In genomic region chr15:38941399-38941953, GRCh38 we compare ENCODE assay signal across 15 cellular contexts.
DNase-seq lines count a peak whose midpoint lies in the region; ATAC-seq, FAIRE-seq and TF ChIP-seq lines count a peak whose summit lies in the region.
"Had no signal": no experiment of that assay in that cellular context is flagged by ENCODE, and none has a peak within 500 bp of the region (broad histone marks: within the 10 kb centered on the region; RNA-seq: fewer than 3 reads in every experiment).

No MANE protein-coding gene starts in this region.

- H2BK12ac ChIP-seq in H9 (ENCODE audit: insufficient read length, low read depth, low read length) (no peak overlapping the region), H1 (ENCODE audit: low read depth, low read length) (no peak overlapping the region)

- no peaks in the 10 kb centered on the region for H3K36me3 ChIP-seq in H1 (ENCODE audit: control insufficient read depth in 2 of 4, insufficient read depth in 4 of 4, low read length in 3 of 4)
- no peaks in the 10 kb centered on the region for H3K36me3 ChIP-seq in prostate gland
- H3K36me3 ChIP-seq: adrenal gland had no signal

- H3K4me3 ChIP-seq in H1 (ENCODE audit: extremely low read depth in 1 of 4, insufficient read depth in 2 of 4, low read depth in 3 of 4, low read length in 4 of 4) (no peak overlapping the region), prostate gland (no peak overlapping the region)
- H3K4me3 ChIP-seq: adrenal gland, psoas muscle had no signal

- H3K23me2 ChIP-seq in H9 (ENCODE audit: insufficient read length, low read depth, low read length, poor library complexity, severe bottlenecking): no peaks in the 10 kb centered on the region
- H3K23me2 ChIP-seq in H1 (ENCODE audit: low read depth, low read length): no peaks in the 10 kb centered on the region

- H2BK20ac ChIP-seq in H9 (ENCODE audit: low read depth, low read length, poor library complexity, severe bottlenecking): no peak overlapping the region
- H2BK20ac ChIP-seq in H1 (ENCODE audit: low read length): no peak overlapping the region

- H3K79me1 ChIP-seq in H9 (ENCODE audit: insufficient read depth, low read depth, low read length, poor library complexity, severe bottlenecking) (no peaks in the 10 kb centered on the region), H1 (ENCODE audit: low read depth, low read length) (no peaks in the 10 kb centered on the region)

- POLR2A ChIA-PET in H1 (lab: Charles Lee; ENCODE audit: partially characterized antibody): no interaction called here

- H2BK15ac ChIP-seq in H9 (ENCODE audit: low read depth, low read length): no peak overlapping the region
- no peak overlapping the region for H2BK15ac ChIP-seq in H1 (ENCODE audit: low read length)

- peak overlapping the region in 1 of 3 experiments; percentile 54; a peak in 1 of 7 replicates for H3K27ac Mint-ChIP-seq in H9
- no peak overlapping the region for H3K27ac Mint-ChIP-seq in activated T-helper 17 cell treated with anti-CD3 and anti-CD28 coated beads, Interleukin-2, amount 50 U/mL, for 72 hours
- H3K27ac Mint-ChIP-seq: memory B cell had no signal

- no peak for TF ChIP-seq RAD21 in H1 (IDR thresholded peaks at IDR 0.05 in 1 of 2, conservative IDR thresholded peaks at IDR 0.05 in 1 of 2; ENCODE audit: low read depth in 2 of 2, low read length in 2 of 2)

- H3K27me3 ChIP-seq in H9 (ENCODE audit: insufficient read depth, low read length) (no peaks in the 10 kb centered on the region), H1 (replicated peaks in 1 of 4; ENCODE audit: control insufficient read depth in 3 of 4, extremely low read depth in 1 of 4, insufficient read depth in 3 of 4, low read length in 3 of 4) (no peaks in the 10 kb centered on the region; a peak in 1 of 7 replicates), prostate gland (replicated peaks; ENCODE audit: insufficient read depth) (no peaks in the 10 kb centered on the region)
- H3K27me3 ChIP-seq: adrenal gland had no signal

- H4K20me1 ChIP-seq in H9 (ENCODE audit: control insufficient read depth, insufficient read depth, insufficient read length) (no peaks in the 10 kb centered on the region), H1 (replicated peaks in 1 of 2; ENCODE audit: control insufficient read depth in 1 of 2, insufficient read depth in 2 of 2, low read length in 2 of 2) (no peaks in the 10 kb centered on the region)

- H3K4me1 Mint-ChIP-seq in H9: peaks cover 4 to 5% of the 10 kb centered on the region in 2 experiments; a peak in 2 of 4 replicates
- H3K4me1 Mint-ChIP-seq in activated T-helper 17 cell treated with anti-CD3 and anti-CD28 coated beads, Interleukin-2, amount 50 U/mL, for 72 hours: no peaks in the 10 kb centered on the region
- H3K4me1 Mint-ChIP-seq: memory B cell had no signal

- H3K4me3 Mint-ChIP-seq in H9: no peak overlapping the region
- no peak overlapping the region for H3K4me3 Mint-ChIP-seq in activated T-helper 17 cell treated with anti-CD3 and anti-CD28 coated beads, Interleukin-2, amount 50 U/mL, for 72 hours
- H3K4me3 Mint-ChIP-seq: memory B cell had no signal

- TF ChIP-seq EP300 in H1 (IDR thresholded peaks at IDR 0.05; ENCODE audit: borderline replicate concordance in 1 of 2, low read depth in 2 of 2, low read length in 2 of 2): no peak

- no peaks in the 10 kb centered on the region for H3K27me3 Mint-ChIP-seq in H9 (ENCODE audit: low read depth)
- H3K27me3 Mint-ChIP-seq in activated T-helper 17 cell treated with anti-CD3 and anti-CD28 coated beads, Interleukin-2, amount 50 U/mL, for 72 hours: peaks cover 11% of the 10 kb centered on the region
- H3K27me3 Mint-ChIP-seq: memory B cell had no signal

- H2AK5ac ChIP-seq in H9 (ENCODE audit: insufficient read length, low read length): no peak overlapping the region
- H2AK5ac ChIP-seq in H1 (ENCODE audit: low read depth, low read length): no peak overlapping the region

- H3K79me2 ChIP-seq in H9 (ENCODE audit: insufficient read depth, low read length): no peaks in the 10 kb centered on the region
- no peaks in the 10 kb centered on the region for H3K79me2 ChIP-seq in H1 (ENCODE audit: control insufficient read depth in 1 of 2, insufficient read depth in 2 of 2, low read length in 2 of 2)

- TF ChIP-seq CTCF in H9 (conservative IDR thresholded peaks at IDR 0.05): no peak
- TF ChIP-seq CTCF in H1 (IDR thresholded peaks at IDR 0.05; ENCODE audit: control extremely low read depth in 1 of 3, insufficient read depth in 1 of 3, low read depth in 1 of 3, low read length in 3 of 3): no peak
- TF ChIP-seq CTCF in prostate gland (IDR thresholded peaks at IDR 0.05): no peak

- no peaks in the 10 kb centered on the region for H3K9me3 Mint-ChIP-seq in H9
- peaks cover 3% of the 10 kb centered on the region for H3K9me3 Mint-ChIP-seq in activated T-helper 17 cell treated with anti-CD3 and anti-CD28 coated beads, Interleukin-2, amount 50 U/mL, for 72 hours

- H3T11ph ChIP-seq in H9 (ENCODE audit: low read length): no peak overlapping the region

- intact Hi-C loops in prostate gland (cut with DNase I): loop anchor here (10.0 kb wide), 1 partner anchor 53 kb away; no protein-coding TSS in a partner anchor

- no peak overlapping the region for H2BK5ac ChIP-seq in H9 (ENCODE audit: insufficient read length, low read length)
- no peak overlapping the region for H2BK5ac ChIP-seq in H1 (ENCODE audit: low read depth, low read length)

- H4K5ac ChIP-seq in H9 (ENCODE audit: insufficient read length, low read depth, low read length): no peak overlapping the region
- H4K5ac ChIP-seq in H1 (ENCODE audit: insufficient read length, low read depth, low read length): no peak overlapping the region

- no peak for FAIRE-seq in H1 (lab: Jason Lieb, UNC)

- H2AFZ ChIP-seq in H9 (ENCODE audit: low read length) (no peak overlapping the region), H1 (ENCODE audit: low read length) (0 out of 2 replicates have a peak overlapping the region, but pooled peaks have one; percentile 85)

- H3K9ac ChIP-seq in H9 (ENCODE audit: extremely low read depth, insufficient read length, low read length) (no peak overlapping the region), H1 (replicated peaks in 1 of 4; ENCODE audit: extremely low read depth in 1 of 4, low read depth in 3 of 4, low read length in 3 of 4) (no peak overlapping the region)

- H3K4me1 ChIP-seq in H9 (ENCODE audit: insufficient read depth, low read length): no peaks in the 10 kb centered on the region
- H3K4me1 ChIP-seq in H1 (replicated peaks in 1 of 4; ENCODE audit: control insufficient read depth in 3 of 4, insufficient read depth in 4 of 4, low read length in 3 of 4): no peaks in the 10 kb centered on the region; a peak in 1 of 7 replicates
- H3K4me1 ChIP-seq in prostate gland (replicated peaks): no peaks in the 10 kb centered on the region
- H3K4me1 ChIP-seq: adrenal gland, psoas muscle had no signal

- DNase-seq in H9 (no peak), NCI-H82 (lab: John Stamatoyannopoulos, UW) (peak; percentile 76), H1 (ENCODE audit: low read depth in 1 of 2, low spot score in 2 of 2) (no peak), prostate gland (ENCODE audit: low spot score) (peak; percentile 4)
- no peak for DNase-seq in activated CD4-positive, CD25-positive, alpha-beta regulatory T cell treated with anti-CD3 and anti-CD28 coated beads, Interleukin-2, amount 50 U/mL, for 72 hours
- DNase-seq: adrenal gland; effector CD4-positive, alpha-beta T cell; Kasumi-1; psoas muscle; Right ventricle myocardium superior had no signal

- H3K36me3 Mint-ChIP-seq in H9 (ENCODE audit: insufficient read depth in 1 of 3, low read depth in 3 of 3): no peaks in the 10 kb centered on the region
- H3K36me3 Mint-ChIP-seq in activated T-helper 17 cell treated with anti-CD3 and anti-CD28 coated beads, Interleukin-2, amount 50 U/mL, for 72 hours (ENCODE audit: low read depth): no peaks in the 10 kb centered on the region
- H3K36me3 Mint-ChIP-seq: memory B cell had no signal

- CTCF ChIA-PET in H1 (lab: Charles Lee; ENCODE audit: partially characterized antibody): interaction anchor here (1.3 to 1.7 kb wide), 2 partner anchors 9 to 19 kb away, joined by 3 to 4 read pairs; no protein-coding TSS in a partner anchor

- H3K23ac ChIP-seq in H9 (ENCODE audit: insufficient read length, low read depth, low read length) (no peak overlapping the region), H1 (ENCODE audit: insufficient read length) (no peak overlapping the region)

- H3K27ac ChIP-seq in H9 (ENCODE audit: insufficient read length, low read depth, low read length) (no peak overlapping the region), H1 (ENCODE audit: low read depth, low read length) (no peak overlapping the region), prostate gland (no peak overlapping the region)
- H3K27ac ChIP-seq: adrenal gland, psoas muscle had no signal

- H2BK120ac ChIP-seq in H9 (ENCODE audit: low read depth, low read length, poor library complexity, severe bottlenecking): no peak overlapping the region
- no peak overlapping the region for H2BK120ac ChIP-seq in H1 (replicated peaks; ENCODE audit: low read depth, low read length)

- no peak overlapping the region for H4K8ac ChIP-seq in H9 (replicated peaks; ENCODE audit: insufficient read length, low read depth, low read length)
- no peak overlapping the region for H4K8ac ChIP-seq in H1 (ENCODE audit: extremely low read depth, insufficient read depth, low read length)

- H3K14ac ChIP-seq in H9 (ENCODE audit: insufficient read depth, low read length): peak overlapping the region; percentile 25; the same call in 1 of the 2 replicates
- H3K14ac ChIP-seq in H1 (ENCODE audit: insufficient read length): no peak overlapping the region

- H3K18ac ChIP-seq in H9 (ENCODE audit: insufficient read length, low read depth, low read length): no peak overlapping the region
- no peak overlapping the region for H3K18ac ChIP-seq in H1 (ENCODE audit: extremely low read depth, low read length)

- no peak overlapping the region for H3K56ac ChIP-seq in H9 (ENCODE audit: insufficient read length, low read depth, low read length)
- H3K56ac ChIP-seq in H1 (replicated peaks; ENCODE audit: insufficient read length, low read depth, low read length): no peak overlapping the region

- H4K91ac ChIP-seq in H9 (ENCODE audit: insufficient read length, low read depth, low read length): no peak overlapping the region
- no peak overlapping the region for H4K91ac ChIP-seq in H1 (replicated peaks; ENCODE audit: insufficient read length, low read length)

- no CpG with 5 or more reads among the region's 6 CpGs for WGBS in H9 (ENCODE audit: extremely low coverage, insufficient read length, low lambda C conversion rate)
- WGBS in H1 (ENCODE audit: extremely low coverage in 1 of 2, insufficient coverage in 1 of 2, insufficient read length in 1 of 2, insufficient replicate concordance in 2 of 2, low coverage in 1 of 2, low lambda C conversion rate in 2 of 2, missing lambda C conversion rate in 1 of 2), 2 experiments: 86% methylated on average over 6 of the region's 6 CpGs; no CpG with 5 or more reads in 1 of the 2 experiments
- 21% methylated on average over 6 of the region's 6 CpGs for WGBS in prostate gland

- H3K4ac ChIP-seq in H9 (ENCODE audit: low read depth, low read length) (no peak overlapping the region), H1 (replicated peaks; ENCODE audit: insufficient read length, low read depth, low read length) (no peak overlapping the region)

- no peak for TF ChIP-seq POLR2A in H1 (IDR thresholded peaks at IDR 0.05; ENCODE audit: control extremely low read depth in 1 of 2, low read depth in 2 of 2, low read length in 2 of 2)
- TF ChIP-seq POLR2A in prostate gland (IDR thresholded peaks at IDR 0.05): no peak

- ATAC-seq in HG02840 (IDR thresholded peaks at IDR 0.05; ENCODE audit: low FRiP score, unreplicated experiment): no peak
- no peak for ATAC-seq in activated T-helper 17 cell treated with anti-CD3 and anti-CD28 coated beads, Interleukin-2, amount 50 U/mL, for 72 hours (replicated peaks)
- ATAC-seq in GM21723 (IDR thresholded peaks at IDR 0.05; ENCODE audit: unreplicated experiment): no peak

- H3K9me3 ChIP-seq in H9 (ENCODE audit: control insufficient read depth, low read depth, low read length) (no peaks in the 10 kb centered on the region), H1 (ENCODE audit: insufficient read depth in 2 of 2, low read depth in 1 of 2, low read length in 1 of 2) (no peaks in the 10 kb centered on the region), prostate gland (no peaks in the 10 kb centered on the region)
- H3K9me3 ChIP-seq: adrenal gland, Caco-2, psoas muscle had no signal

- H3K4me2 ChIP-seq in H9 (ENCODE audit: insufficient read depth, insufficient read length, low read length): no peak overlapping the region
- no peak overlapping the region for H3K4me2 ChIP-seq in H1 (ENCODE audit: insufficient read depth in 1 of 2, low read depth in 2 of 2, low read length in 2 of 2)

Comparison
In these comparisons a context has a peak if more than half of its experiments do, and no peak if none do; other contexts are left out.
1. DNase-seq: peak in NCI-H82 (single experiment) and prostate gland (single experiment); none in H9 (single experiment), H1 (0 of 2) and activated CD4-positive, CD25-positive, alpha-beta regulatory T cell treated with anti-CD3 and anti-CD28 coated beads, Interleukin-2, amount 50 U/mL, for 72 hours (single experiment).